1 cellular context compared by ENCODE assay signal in genomic region chr1:16755932-16756331, GRCh38. TPM values are rescaled to one million over a fixed set of nuclear protein-coding genes. Genes with fewer than 3 reads are reported as not detected.
"Had no signal": no experiment of that assay in that cellular context is flagged by ENCODE, and none has a peak within 500 bp of the region (broad histone marks: within the 10 kb centered on the region; RNA-seq: fewer than 3 reads in every experiment).

No MANE protein-coding gene starts in this region.

RNA-seq across cellular contexts. Expression of gene RNU1-4, which starts 15.6 kb away (rescaled TPM):
- total RNA-seq: HT1080 had no signal
